ENCODE assay signal across 7 cellular contexts in the genomic region with DNA sequence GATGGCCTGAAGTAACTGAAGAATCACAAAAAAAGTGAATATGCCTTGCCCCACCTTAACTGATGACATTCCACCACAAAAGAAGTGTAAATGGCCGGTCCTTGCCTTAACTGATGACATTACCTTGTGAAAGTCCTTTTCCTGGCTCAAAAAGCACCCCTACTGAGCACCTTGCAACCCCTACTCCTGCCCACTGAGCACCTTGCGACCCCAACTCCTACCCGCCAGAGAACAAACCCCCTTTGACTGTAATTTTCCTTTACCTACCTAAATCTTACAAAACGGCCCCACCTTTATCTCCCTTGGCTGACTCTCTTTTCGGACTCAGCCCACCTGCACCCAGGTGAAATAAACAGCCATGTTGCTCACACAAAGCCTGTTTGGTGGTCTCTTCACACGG.
DNase-seq lines count a peak whose midpoint lies in the region; TF ChIP-seq lines count a peak whose summit lies in the region.
"Not testable (repeated sequence)": the region's sequence is repeated elsewhere in the genome, so short reads cannot be mapped to it uniquely, and the experiment has no call there.

No MANE protein-coding gene starts in this region.

- H3K4me3 Mint-ChIP-seq in H9 (peak overlapping the region; percentile 92), endodermal cell (peak overlapping the region; percentile 72)
- H3K4me3 Mint-ChIP-seq in neural progenitor cell: not testable (repeated sequence)

- peak overlapping the region; percentile 56 for H3K4me3 ChIP-seq in HUES64 (ENCODE audit: low read length)
- H3K4me3 ChIP-seq in endodermal cell (ENCODE audit: low read length); neural progenitor cell: not testable (repeated sequence)
- peak overlapping the region; percentile 50; the same call in 1 of the 2 replicates for H3K4me3 ChIP-seq in iPS DF 6.9 (ENCODE audit: low read length)
- peak overlapping the region; percentile 65 for H3K4me3 ChIP-seq in iPS-18a (ENCODE audit: low read length)

- H3K27ac ChIP-seq in H9 (ENCODE audit: insufficient read length, low read depth, low read length); HUES64 (ENCODE audit: low read depth, low read length); endodermal cell (ENCODE audit: low read depth, low read length); iPS DF 6.9 (ENCODE audit: low read length); iPS-18a (ENCODE audit: low read length); neural progenitor cell: not testable (repeated sequence)

- H3K36me3 Mint-ChIP-seq in H9 (ENCODE audit: insufficient read depth in 1 of 3, low read depth in 3 of 3) (peaks cover 58 to 60% (median 60%) of the 10 kb centered on the region in 3 experiments), endodermal cell (ENCODE audit: low read depth) (peaks cover 23% of the 10 kb centered on the region)
- H3K36me3 Mint-ChIP-seq in neural progenitor cell: not testable (repeated sequence)

- H3K27me3 ChIP-seq in H9 (ENCODE audit: insufficient read depth, low read length); HUES64 (ENCODE audit: insufficient read depth, low read length); endodermal cell (ENCODE audit: control insufficient read depth, insufficient read depth, low read length, poor library complexity, severe bottlenecking); iPS DF 6.9 (ENCODE audit: control insufficient read depth, insufficient read depth, low read length); iPS-18a (ENCODE audit: control insufficient read depth, insufficient read depth, low read length): not testable (repeated sequence)
- H3K27me3 ChIP-seq in neural progenitor cell: peaks cover 51% of the 10 kb centered on the region

- H4K5ac ChIP-seq in H9 (ENCODE audit: insufficient read length, low read depth, low read length): not testable (repeated sequence)

- H2AK5ac ChIP-seq in H9 (ENCODE audit: insufficient read length, low read length): not testable (repeated sequence)

- not testable (repeated sequence) for TF ChIP-seq CTCF in H9 (conservative IDR thresholded peaks at IDR 0.05); endodermal cell (conservative IDR thresholded peaks at IDR 0.05); neural progenitor cell (IDR thresholded peaks at IDR 0.05)

- H3K4me2 ChIP-seq in H9 (ENCODE audit: insufficient read depth, insufficient read length, low read length) (peak overlapping the region; percentile 37), neural progenitor cell (peak overlapping the region; percentile 13)

- not testable (repeated sequence) for H3T11ph ChIP-seq in H9 (ENCODE audit: low read length)

- not testable (repeated sequence) for H2BK120ac ChIP-seq in H9 (ENCODE audit: low read depth, low read length, poor library complexity, severe bottlenecking)

- not testable (repeated sequence) for H3K36me3 ChIP-seq in ES-I3 (ENCODE audit: insufficient read depth, low read length); endodermal cell (ENCODE audit: control insufficient read depth, insufficient read depth, low read length); iPS DF 6.9 (ENCODE audit: control insufficient read depth, insufficient read depth, low read length); iPS-18a (ENCODE audit: control insufficient read depth, low read depth, low read length); neural progenitor cell
- peaks cover 12% of the 10 kb centered on the region for H3K36me3 ChIP-seq in HUES64 (ENCODE audit: insufficient read depth, low read length)

- not testable (repeated sequence) for H3K14ac ChIP-seq in H9 (ENCODE audit: insufficient read depth, low read length)

- H3K9me3 Mint-ChIP-seq in H9: peaks cover 19 to 38% of the 10 kb centered on the region in 2 experiments
- peaks cover 18% of the 10 kb centered on the region for H3K9me3 Mint-ChIP-seq in endodermal cell
- H3K9me3 Mint-ChIP-seq in neural progenitor cell: not testable (repeated sequence)

- H3F3A ChIP-seq in neural progenitor cell (ENCODE audit: low read depth): not testable (repeated sequence)

- H3K79me2 ChIP-seq in H9 (ENCODE audit: insufficient read depth, low read length) (peaks cover 13% of the 10 kb centered on the region), neural progenitor cell (ENCODE audit: low read depth) (peaks cover 16% of the 10 kb centered on the region)

- not testable (repeated sequence) for H2BK20ac ChIP-seq in H9 (ENCODE audit: low read depth, low read length, poor library complexity, severe bottlenecking)

- not testable (repeated sequence) for H4K20me1 ChIP-seq in H9 (ENCODE audit: control insufficient read depth, insufficient read depth, insufficient read length); neural progenitor cell (ENCODE audit: low read depth)

- H4K91ac ChIP-seq in H9 (ENCODE audit: insufficient read length, low read depth, low read length): not testable (repeated sequence)

- not testable (repeated sequence) for H3K18ac ChIP-seq in H9 (ENCODE audit: insufficient read length, low read depth, low read length)

- H3K27ac Mint-ChIP-seq in H9 (peak overlapping the region; percentile 96 to 98 (median 98)), endodermal cell (peak overlapping the region; percentile 85)
- H3K27ac Mint-ChIP-seq in neural progenitor cell: not testable (repeated sequence)

- not testable (repeated sequence) for H3K9me3 ChIP-seq in ES-I3 (ENCODE audit: control insufficient read depth, insufficient read depth, low read length); HUES64 (ENCODE audit: insufficient read depth, low read depth, low read length); endodermal cell (ENCODE audit: control insufficient read depth, low read length); iPS DF 6.9 (ENCODE audit: control insufficient read depth, insufficient read depth, low read length); iPS-18a (ENCODE audit: control insufficient read depth, low read depth, low read length); neural progenitor cell (ENCODE audit: low read depth)
- peaks cover 12% of the 10 kb centered on the region for H3K9me3 ChIP-seq in H9 (ENCODE audit: control insufficient read depth, low read depth, low read length)

- H3K23me2 ChIP-seq in H9 (ENCODE audit: insufficient read length, low read depth, low read length, poor library complexity, severe bottlenecking): not testable (repeated sequence)

- peak overlapping the region; percentile 54; the same call in 1 of the 2 replicates for H3K9ac ChIP-seq in ES-I3 (ENCODE audit: low read depth, low read length)
- peak overlapping the region; percentile 50 for H3K9ac ChIP-seq in H9 (ENCODE audit: extremely low read depth, insufficient read length, low read length)
- peak overlapping the region; percentile 80 for H3K9ac ChIP-seq in HUES64 (ENCODE audit: low read depth, low read length)
- H3K9ac ChIP-seq in endodermal cell (ENCODE audit: extremely low read depth, low read length, poor library complexity, severe bottlenecking); neural progenitor cell: not testable (repeated sequence)
- H3K9ac ChIP-seq in iPS-18a (ENCODE audit: low read length): peak overlapping the region; percentile 67

- H3K4me1 ChIP-seq in ES-I3 (ENCODE audit: insufficient read depth, low read length); H9 (ENCODE audit: insufficient read depth, low read length); endodermal cell (ENCODE audit: control insufficient read depth, insufficient read depth, low read length); iPS DF 6.9 (ENCODE audit: control insufficient read depth, insufficient read depth, low read length); iPS-18a (ENCODE audit: control insufficient read depth, low read depth, low read length); neural progenitor cell: not testable (repeated sequence)
- H3K4me1 ChIP-seq in HUES64 (ENCODE audit: insufficient read depth, low read length): peaks cover 12% of the 10 kb centered on the region

- H2AFZ ChIP-seq in H9 (ENCODE audit: low read length); neural progenitor cell (replicated peaks): not testable (repeated sequence)

- not testable (repeated sequence) for H3K79me1 ChIP-seq in H9 (ENCODE audit: insufficient read depth, low read depth, low read length, poor library complexity, severe bottlenecking)

- not testable (repeated sequence) for H3K23ac ChIP-seq in H9 (ENCODE audit: insufficient read length, low read depth, low read length)

- H2BK5ac ChIP-seq in H9 (ENCODE audit: insufficient read length, low read length): not testable (repeated sequence)

- H3K27me3 Mint-ChIP-seq in H9 (ENCODE audit: low read depth); endodermal cell (ENCODE audit: insufficient read depth): not testable (repeated sequence)
- H3K27me3 Mint-ChIP-seq in neural progenitor cell (ENCODE audit: insufficient read depth, low read depth): peaks cover 23% of the 10 kb centered on the region

- WGBS in H9 (ENCODE audit: extremely low coverage, insufficient read length, low lambda C conversion rate): no CpG with 5 or more reads among the region's 6 CpGs
- WGBS in HUES64: 34% methylated on average over 6 of the region's 6 CpGs
- 73% methylated on average over 6 of the region's 6 CpGs; no CpG with 5 or more reads in 1 of the 2 experiments for WGBS in endodermal cell (ENCODE audit: insufficient coverage in 1 of 2, insufficient read length in 1 of 2), 2 experiments
- no CpG with 5 or more reads among the region's 6 CpGs for WGBS in iPS DF 6.9 (ENCODE audit: insufficient coverage, insufficient read length)

- H3K56ac ChIP-seq in H9 (ENCODE audit: insufficient read length, low read depth, low read length): not testable (repeated sequence)

- not testable (repeated sequence) for H3K4ac ChIP-seq in H9 (ENCODE audit: low read depth, low read length)

- not testable (repeated sequence) for H2BK12ac ChIP-seq in H9 (ENCODE audit: insufficient read length, low read depth, low read length)

- H2BK15ac ChIP-seq in H9 (ENCODE audit: low read depth, low read length): not testable (repeated sequence)

- peaks cover 30 to 55% of the 10 kb centered on the region in 2 experiments for H3K4me1 Mint-ChIP-seq in H9
- peaks cover 28% of the 10 kb centered on the region for H3K4me1 Mint-ChIP-seq in endodermal cell
- not testable (repeated sequence) for H3K4me1 Mint-ChIP-seq in neural progenitor cell

- DNase-seq in H9 (peak; percentile 74), endodermal cell (peak; percentile 68)
- not testable (repeated sequence) for DNase-seq in iPS DF 6.9 (ENCODE audit: low read depth, low spot score); neural progenitor cell (ENCODE audit: low spot score)

- H4K8ac ChIP-seq in H9 (replicated peaks; ENCODE audit: insufficient read length, low read depth, low read length): not testable (repeated sequence)
